8 cellular contexts compared by ENCODE assay signal in the genomic region with DNA sequence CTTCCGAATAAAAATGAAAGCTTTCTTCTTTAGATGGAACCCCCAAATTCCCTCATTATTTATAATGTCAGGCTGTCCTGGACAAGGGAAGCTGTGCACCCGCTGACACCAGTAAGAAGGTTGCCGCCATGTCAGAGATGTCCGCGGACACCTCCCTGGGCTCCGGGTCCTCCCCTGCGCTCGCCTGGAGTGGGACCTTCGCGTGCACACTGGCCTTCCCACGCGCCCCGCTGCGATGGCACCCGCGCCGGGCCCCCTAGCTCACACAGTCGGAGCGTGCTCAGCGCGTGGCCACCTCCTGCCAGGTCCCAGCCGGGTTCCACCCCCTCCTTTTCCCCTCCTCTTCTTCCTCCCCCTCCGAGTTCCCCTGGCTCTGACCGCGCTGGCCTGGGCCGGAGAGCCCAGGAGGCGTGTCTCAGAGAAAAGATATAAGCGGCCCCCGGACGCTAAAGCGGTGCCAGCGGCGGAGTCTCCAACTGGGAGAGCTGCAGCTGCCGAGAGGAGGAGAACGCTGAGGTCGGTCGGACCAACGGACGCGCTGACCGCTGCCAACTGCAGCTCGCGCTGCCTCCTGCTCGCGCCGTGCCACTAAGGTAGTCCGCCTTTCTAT. TPM values are rescaled to one million over a fixed set of nuclear protein-coding genes. Genes with fewer than 3 reads are reported as not detected.
DNase-seq lines count a peak whose midpoint lies in the region; ATAC-seq, FAIRE-seq and TF ChIP-seq lines count a peak whose summit lies in the region.

A gene with protein sequence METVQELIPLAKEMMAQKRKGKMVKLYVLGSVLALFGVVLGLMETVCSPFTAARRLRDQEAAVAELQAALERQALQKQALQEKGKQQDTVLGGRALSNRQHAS (plus strand): TSS at position 456 of the 610 bp plus-strand sequence. CDS start 273 bp downstream, outside the sequence.

- H3K4me3 ChIP-seq in adrenal gland, result peak within 1 kb of the TSS; percentile 17 to 57 (median 50)

- H3K4me1 ChIP-seq in adrenal gland (replicated peaks in 1 of 2), result peaks cover 35 to 48% of the 10 kb centered on the region in 2 donors

- TF ChIP-seq CTCF in adrenal gland (IDR thresholded peaks at IDR 0.05) (no peak), omental fat pad (IDR thresholded peaks at IDR 0.05) (no peak)

- no peaks in the 10 kb centered on the region for H3K9me3 ChIP-seq in adrenal gland (replicated peaks in 1 of 3)

- ATAC-seq in Right ventricle myocardium inferior (peak; percentile 92), omental fat pad (ENCODE audit: low FRiP score) (peak; percentile 42), GM18502 (IDR thresholded peaks at IDR 0.05; ENCODE audit: poor library complexity, unreplicated experiment) (no peak)

- FAIRE-seq in H54 (lab: Jason Lieb, UNC), result no peak

- no peaks in the 10 kb centered on the region for H3K36me3 ChIP-seq in adrenal gland (replicated peaks in 1 of 2)

- TF ChIP-seq POLR2A in adrenal gland (IDR thresholded peaks at IDR 0.05) (peak; percentile 99), H54 (IDR thresholded peaks at IDR 0.05; ENCODE audit: low read depth, low read length) (no peak)

- H3K27me3 ChIP-seq in adrenal gland, result no peaks in the 10 kb centered on the region

- DNase-seq in DMS53 treated with DMSO at 0.1 percent for 48 hours (lab: John Stamatoyannopoulos, UW; ENCODE audit: unreplicated experiment) (peak; percentile 90), NCI-H774 (lab: John Stamatoyannopoulos, UW) (peak; percentile 35), adrenal gland (peak; percentile 91 to 95 (median 94)), Right ventricle myocardium inferior (ENCODE audit: missing footprints) (peak; percentile 92), omental fat pad (ENCODE audit: low spot score) (no peak), retina (no peak), H54 (ENCODE audit: insufficient read length, low spot score) (no peak)

- peak within 1 kb of the TSS; percentile 65 to 92 (median 78) for H3K27ac ChIP-seq in adrenal gland

- intact Hi-C loops in adrenal gland (cut with DNase I), result no loop called here
- intact Hi-C loops in Right ventricle myocardium inferior (cut with DNase I), result loop anchor here (1.0 kb wide), 1 partner anchor 32 kb away; no protein-coding TSS in a partner anchor

- WGBS in adrenal gland, 4 donors, result 1 to 5% (median 2%) methylated on average over 13 to 47 of the region's 47 CpGs

RNA-seq across cellular contexts. Expression of the gene that starts here (rescaled TPM):
- total RNA-seq in adrenal gland, result 100 to 1,000 TPM in 7 of 8 donors, 10 to 100 TPM in 1; 65.3 to 901 (median 295) TPM
- 100 to 1,000 TPM in 2 of 3 donors, 10 to 100 TPM in 1; 48.5 to 504 (median 265) TPM for polyA plus RNA-seq in adrenal gland
- total RNA-seq in Right ventricle myocardium inferior, result 460 TPM
- 1,000 to 10,000 TPM in 3 of 4 donors, 100 to 1,000 TPM in 1; 423 to 6,912 (median 1,538) TPM for total RNA-seq in omental fat pad

Comparison
In these comparisons a context has a peak if more than half of its experiments do, and no peak if none do; other contexts are left out.
1. DNase-seq: peak in DMS53 treated with DMSO at 0.1 percent for 48 hours (single experiment), NCI-H774 (single experiment), adrenal gland (7 of 7) and Right ventricle myocardium inferior (single experiment); none in omental fat pad (single experiment), retina (single experiment) and H54 (single experiment).